10 cellular contexts compared by ENCODE assay signal in the genomic region with DNA sequence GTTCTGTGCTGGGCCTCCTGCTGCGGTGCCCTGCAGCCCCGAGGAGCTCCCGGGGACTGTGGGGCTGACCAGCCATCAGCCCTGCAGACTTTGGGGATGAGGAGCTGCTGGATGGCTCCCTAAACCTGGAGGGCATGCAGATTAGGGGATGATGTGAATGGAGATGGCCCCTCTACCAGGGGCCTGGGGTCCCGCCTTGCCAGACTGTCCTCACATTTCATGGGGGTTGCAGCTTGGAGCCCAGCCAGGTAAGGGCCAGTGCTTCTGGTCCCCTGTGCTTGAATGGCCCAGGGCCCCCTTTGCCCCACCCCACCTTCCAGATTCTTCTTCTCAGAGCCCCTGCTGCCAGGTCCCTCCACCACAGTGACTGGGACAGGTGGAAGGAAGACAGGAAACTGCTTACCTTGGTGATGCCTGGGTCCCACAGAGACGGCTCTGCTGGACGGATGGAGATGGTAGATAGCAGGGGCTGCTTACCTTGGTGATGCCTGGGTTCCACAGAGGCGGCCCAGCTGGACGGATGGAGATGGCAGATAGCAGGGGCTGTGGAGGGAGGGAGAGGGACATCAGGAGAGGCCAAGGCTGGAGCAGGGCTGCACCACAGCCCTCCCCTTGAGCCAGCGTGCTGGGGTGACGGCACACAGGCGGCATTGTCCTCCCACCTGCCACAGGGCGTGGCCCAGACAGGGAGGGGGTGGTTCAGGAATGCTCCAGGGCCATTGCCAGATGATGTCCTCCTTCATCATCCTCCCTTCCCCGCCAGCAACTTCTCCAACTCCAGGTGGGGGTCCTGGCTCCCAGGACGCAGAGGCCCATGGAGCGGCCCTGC. TPM values are rescaled to one million over a fixed set of nuclear protein-coding genes. Genes with fewer than 3 reads are reported as not detected.
A peak's percentile ranks its signal among the peaks of the same experiment; 100 is the strongest.
DNase-seq lines count a peak whose midpoint lies in the region; ATAC-seq and TF ChIP-seq lines count a peak whose summit lies in the region.
"Had no signal": no experiment of that assay in that cellular context is flagged by ENCODE, and none has a peak within 500 bp of the region (broad histone marks: within the 10 kb centered on the region; RNA-seq: fewer than 3 reads in every experiment).

A gene (minus strand): TSS at position 632 of the 829 bp plus-strand sequence. CDS start 556 bp downstream, at position 76.

- H3K27ac Mint-ChIP-seq in T-helper 1 cell treated with Interleukin-12 subunit alpha and Interleukin-12 subunit beta and Interleukin-4 antibody, amounts not matched to agents 30 μg/mL and 1 μg/mL, for 36 hours = peak within 1 kb of the TSS; percentile 87
- H3K27ac Mint-ChIP-seq in activated CD8-positive, alpha-beta T cell treated with anti-CD3 and anti-CD28 coated beads for 36 hours = peak within 1 kb of the TSS; percentile 67

- H3K27me3 Mint-ChIP-seq in T-helper 1 cell treated with Interleukin-12 subunit alpha and Interleukin-12 subunit beta and Interleukin-4 antibody, amounts not matched to agents 30 μg/mL and 1 μg/mL, for 36 hours (ENCODE audit: low read depth) = no peaks in the 10 kb centered on the region
- no peaks in the 10 kb centered on the region for H3K27me3 Mint-ChIP-seq in activated CD8-positive, alpha-beta T cell treated with anti-CD3 and anti-CD28 coated beads for 36 hours

- 79% methylated on average over 15 of the region's 15 CpGs for WGBS in right cardiac atrium
- WGBS in suprapubic skin = 76% methylated on average over 12 of the region's 15 CpGs

- no peaks in the 10 kb centered on the region for H3K9me3 Mint-ChIP-seq in T-helper 1 cell treated with Interleukin-12 subunit alpha and Interleukin-12 subunit beta and Interleukin-4 antibody, amounts not matched to agents 30 μg/mL and 1 μg/mL, for 36 hours
- H3K9me3 Mint-ChIP-seq in activated CD8-positive, alpha-beta T cell treated with anti-CD3 and anti-CD28 coated beads for 36 hours = no peaks in the 10 kb centered on the region
- H3K9me3 Mint-ChIP-seq: neural crest cell had no signal

- no peak for TF ChIP-seq EP300 in suprapubic skin (IDR thresholded peaks at IDR 0.05)

- H3K36me3 ChIP-seq in suprapubic skin = peaks cover 10% of the 10 kb centered on the region

- H3K4me3 ChIP-seq in right cardiac atrium (ENCODE audit: low read length) (peak within 1 kb of the TSS; percentile 18), suprapubic skin (peak within 1 kb of the TSS; percentile 25)

- no peak for DNase-seq in T-helper 1 cell
- DNase-seq in activated CD8-positive, alpha-beta T cell treated with anti-CD3 and anti-CD28 coated beads for 36 hours = no peak
- DNase-seq in right cardiac atrium = peak in 2 of 3 donors; percentile 45 to 53
- DNase-seq in suprapubic skin (ENCODE audit: low spot score in 2 of 2) = peak; percentile 59 to 74
- DNase-seq in NCI-H1092 (lab: John Stamatoyannopoulos, UW) = no peak
- no peak for DNase-seq in erythroblast (lab: John Stamatoyannopoulos, UW)
- DNase-seq: ACHN had no signal

- H3K9me3 ChIP-seq in right cardiac atrium (ENCODE audit: control insufficient read depth, low read length) = no peaks in the 10 kb centered on the region
- H3K9me3 ChIP-seq in suprapubic skin = no peaks in the 10 kb centered on the region

- H3K4me1 Mint-ChIP-seq in T-helper 1 cell treated with Interleukin-12 subunit alpha and Interleukin-12 subunit beta and Interleukin-4 antibody, amounts not matched to agents 30 μg/mL and 1 μg/mL, for 36 hours (ENCODE audit: low read depth) = peaks cover 27% of the 10 kb centered on the region
- peaks cover 31% of the 10 kb centered on the region for H3K4me1 Mint-ChIP-seq in activated CD8-positive, alpha-beta T cell treated with anti-CD3 and anti-CD28 coated beads for 36 hours (ENCODE audit: low read depth)

- TF ChIP-seq POLR2A in suprapubic skin (IDR thresholded peaks at IDR 0.05) = no peak
- TF ChIP-seq POLR2A in erythroblast (IDR thresholded peaks at IDR 0.05; ENCODE audit: low read length) = no peak

- peak within 1 kb of the TSS; percentile 59 for H3K27ac ChIP-seq in right cardiac atrium (ENCODE audit: low read length)
- H3K27ac ChIP-seq in suprapubic skin = peak within 1 kb of the TSS; percentile 62

- no peak for TF ChIP-seq CTCF in activated CD8-positive, alpha-beta T cell treated with anti-CD3 and anti-CD28 coated beads for 36 hours (IDR thresholded peaks at IDR 0.05)
- TF ChIP-seq CTCF in suprapubic skin (IDR thresholded peaks at IDR 0.05) = no peak

- peak within 1 kb of the TSS; percentile 56 for H3K4me3 Mint-ChIP-seq in T-helper 1 cell treated with Interleukin-12 subunit alpha and Interleukin-12 subunit beta and Interleukin-4 antibody, amounts not matched to agents 30 μg/mL and 1 μg/mL, for 36 hours
- peak within 1 kb of the TSS; percentile 38 for H3K4me3 Mint-ChIP-seq in activated CD8-positive, alpha-beta T cell treated with anti-CD3 and anti-CD28 coated beads for 36 hours
- H3K4me3 Mint-ChIP-seq: neural crest cell had no signal

- peaks cover 13% of the 10 kb centered on the region for H3K36me3 Mint-ChIP-seq in T-helper 1 cell treated with Interleukin-12 subunit alpha and Interleukin-12 subunit beta and Interleukin-4 antibody, amounts not matched to agents 30 μg/mL and 1 μg/mL, for 36 hours (ENCODE audit: low read depth)
- no peaks in the 10 kb centered on the region for H3K36me3 Mint-ChIP-seq in activated CD8-positive, alpha-beta T cell treated with anti-CD3 and anti-CD28 coated beads for 36 hours (ENCODE audit: low read depth)

- H3K27me3 ChIP-seq in right cardiac atrium (ENCODE audit: control insufficient read depth, insufficient read depth) (no peaks in the 10 kb centered on the region), suprapubic skin (no peaks in the 10 kb centered on the region)

- CTCF ChIA-PET in activated CD8-positive, alpha-beta T cell treated with anti-CD3 and anti-CD28 coated beads for 36 hours (lab: Charles Lee) = interaction anchor here (1.2 to 1.8 kb wide), 5 partner anchors 11 to 336 kb away, joined by 3 to 8 read pairs (median 4); no protein-coding TSS in a partner anchor

- POLR2A ChIA-PET in activated CD8-positive, alpha-beta T cell treated with anti-CD3 and anti-CD28 coated beads for 36 hours (lab: Charles Lee) = interaction anchor here (1.0 to 1.5 kb wide), 4 partner anchors 10 to 36 kb away, joined by 3 to 4 read pairs (median 3); no protein-coding TSS in a partner anchor

- intact Hi-C loops in activated CD8-positive, alpha-beta T cell treated with anti-CD3 and anti-CD28 coated beads for 36 hours (cut with micrococcal nuclease) = no loop called here
- intact Hi-C loops in right cardiac atrium (cut with DNase I) = no loop called here

- H3K4me1 ChIP-seq in right cardiac atrium (ENCODE audit: control insufficient read depth, insufficient read depth, low read length) = peaks cover 10% of the 10 kb centered on the region
- peaks cover 26% of the 10 kb centered on the region for H3K4me1 ChIP-seq in suprapubic skin

- ATAC-seq in activated CD8-positive, alpha-beta T cell treated with anti-CD3 and anti-CD28 coated beads for 36 hours = no peak
- ATAC-seq in right cardiac atrium = no peak
- ATAC-seq in GM18517 (IDR thresholded peaks at IDR 0.05; ENCODE audit: unreplicated experiment) = no peak

RNA-seq across cellular contexts. Expression of the gene that starts here (rescaled TPM):
- total RNA-seq in activated CD8-positive, alpha-beta T cell treated with anti-CD3 and anti-CD28 coated beads for 36 hours = under 1 TPM; 0.11 to 0.14 TPM
- total RNA-seq in right cardiac atrium = 1 to 10 TPM; 1.7 to 4.3 (median 3.8) TPM
- 2.3 TPM for polyA plus RNA-seq in right cardiac atrium
- total RNA-seq in suprapubic skin = 1 to 10 TPM; 1.3 to 3.4 (median 2.8) TPM

Comparison
In these comparisons a context has a peak if more than half of its experiments do, and no peak if none do; other contexts are left out.
1. DNase-seq: peak in right cardiac atrium (2 of 3) and suprapubic skin (2 of 2); none in T-helper 1 cell (0 of 5), activated CD8-positive, alpha-beta T cell treated with anti-CD3 and anti-CD28 coated beads for 36 hours (single experiment), NCI-H1092 (single experiment) and erythroblast (0 of 2).